In the genomic region with DNA sequence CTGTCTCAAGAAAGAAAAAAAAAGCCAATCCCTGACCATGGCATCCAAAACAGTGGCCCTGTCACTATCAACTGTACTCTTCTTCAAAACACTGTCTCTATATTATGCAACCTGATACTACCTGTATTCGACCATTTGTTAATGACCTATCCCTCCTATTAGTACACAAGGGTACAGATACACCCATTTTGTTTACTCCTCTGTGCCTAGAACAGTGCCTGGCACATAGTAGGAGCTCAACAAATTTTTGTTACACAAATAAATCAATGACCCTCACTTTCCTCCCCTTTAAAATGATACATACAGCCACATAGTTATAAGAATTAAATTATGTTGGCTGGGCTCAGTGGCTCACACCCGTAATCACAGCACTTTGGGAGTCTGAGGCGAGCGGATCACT, we compare ENCODE assay signal across 28 cellular contexts.
"Had no signal": no experiment of that assay in that cellular context is flagged by ENCODE, and none has a peak within 500 bp of the region (broad histone marks: within the 10 kb centered on the region; RNA-seq: fewer than 3 reads in every experiment).

No MANE protein-coding gene starts in this region.

- H3K9me3 Mint-ChIP-seq: stimulated activated naive CD8-positive, alpha-beta T cell treated with anti-CD3 and anti-CD28 coated beads, Interleukin-15, amount 100 ng/mL, for 72 hours; stimulated activated naive CD8-positive, alpha-beta T cell treated with anti-CD3 and anti-CD28 coated beads, Interleukin-15, Interleukin-2, amounts not matched to agents 100 ng/mL and 50 ng/mL, for 24 hours; type B pancreatic cell had no signal

- H3K27ac ChIP-seq: stomach, suprapubic skin, testis, thoracic aorta, thyroid gland, tibial artery, tibial nerve, transverse colon, upper lobe of left lung, upper lobe of right lung, uterus, vagina had no signal

- H3K9me3 ChIP-seq: stomach, suprapubic skin, testis, thoracic aorta, thyroid gland, tibial artery, tibial nerve, transverse colon, upper lobe of left lung, upper lobe of right lung, uterus, vagina had no signal

- H3K27ac Mint-ChIP-seq: stimulated activated memory B cell treated with anti-CD40 and anti-IgM and Interleukin-4, amounts not matched to agents 10 μg/mL and 1 μg/mL and 100 μg/mL, for 72 hours; stimulated activated naive B cell treated with anti-CD40 and anti-IgM and Interleukin-4, amounts not matched to agents 10 μg/mL and 1 μg/mL and 100 μg/mL, for 72 hours; stimulated activated naive CD8-positive, alpha-beta T cell treated with anti-CD3 and anti-CD28 coated beads, Interleukin-15, Interleukin-2, amounts not matched to agents 100 ng/mL and 50 ng/mL, for 24 hours; type B pancreatic cell had no signal

- H3K36me3 Mint-ChIP-seq: stimulated activated memory B cell treated with anti-CD40 and anti-IgM and Interleukin-4, amounts not matched to agents 10 μg/mL and 1 μg/mL and 100 μg/mL, for 72 hours; stimulated activated naive B cell treated with anti-CD40 and anti-IgM and Interleukin-4, amounts not matched to agents 10 μg/mL and 1 μg/mL and 100 μg/mL, for 72 hours; type B pancreatic cell had no signal

- ATAC-seq: stimulated activated memory B cell treated with anti-CD40 and anti-IgM and Interleukin-4, amounts not matched to agents 10 μg/mL and 1 μg/mL and 100 μg/mL, for 72 hours; stimulated activated naive B cell treated with anti-CD40 and anti-IgM and Interleukin-4, amounts not matched to agents 10 μg/mL and 1 μg/mL and 100 μg/mL, for 72 hours; stimulated activated naive CD8-positive, alpha-beta T cell treated with anti-CD3 and anti-CD28 coated beads, Interleukin-15, amount 100 ng/mL, for 72 hours; stimulated activated naive CD8-positive, alpha-beta T cell treated with anti-CD3 and anti-CD28 coated beads, Interleukin-15, Interleukin-2, amounts not matched to agents 100 U/mL and 50 U/mL, for 24 hours; upper lobe of right lung had no signal

- H3K4me1 Mint-ChIP-seq: stimulated activated naive CD8-positive, alpha-beta T cell treated with anti-CD3 and anti-CD28 coated beads, Interleukin-15, amount 100 ng/mL, for 72 hours had no signal

- H3K4me3 ChIP-seq: stomach, suprapubic skin, testis, thoracic aorta, thyroid gland, tibial artery, tibial nerve, transverse colon, upper lobe of left lung, upper lobe of right lung, uterus, vagina had no signal

- FAIRE-seq: urothelium cell line had no signal

- H3K36me3 ChIP-seq: stomach, suprapubic skin, thoracic aorta, thyroid gland, tibial artery, tibial nerve, transverse colon, upper lobe of left lung, upper lobe of right lung, uterus, vagina had no signal

- H3K4me3 Mint-ChIP-seq: stimulated activated memory B cell treated with anti-CD40 and anti-IgM and Interleukin-4, amounts not matched to agents 10 μg/mL and 1 μg/mL and 100 μg/mL, for 72 hours; stimulated activated naive B cell treated with anti-CD40 and anti-IgM and Interleukin-4, amounts not matched to agents 10 μg/mL and 1 μg/mL and 100 μg/mL, for 72 hours; stimulated activated naive CD8-positive, alpha-beta T cell treated with anti-CD3 and anti-CD28 coated beads, Interleukin-15, amount 100 ng/mL, for 72 hours; stimulated activated naive CD8-positive, alpha-beta T cell treated with anti-CD3 and anti-CD28 coated beads, Interleukin-15, Interleukin-2, amounts not matched to agents 100 ng/mL and 50 ng/mL, for 24 hours; type B pancreatic cell had no signal

- DNase-seq: stimulated activated CD4-positive, alpha-beta T cell treated with anti-CD3 and anti-CD28 coated beads, Interleukin-2, amount 100 ng/mL, for 48 hours; stimulated activated CD4-positive, alpha-beta T cell treated with anti-CD3 and anti-CD28 coated beads, Interleukin-4, amount 100 ng/mL, for 1 hour; stimulated activated CD4-positive, alpha-beta T cell treated with anti-CD3 and anti-CD28 coated beads, Interleukin-4, amount 100 ng/mL, for 24 hours; stimulated activated CD4-positive, alpha-beta T cell treated with anti-CD3 and anti-CD28 coated beads, Interleukin-4, amount 100 ng/mL, for 4 hours; stimulated activated CD8-positive, alpha-beta memory T cell treated with anti-CD3 and anti-CD28 coated beads, Interleukin-4, amount 100 ng/mL, for 48 hours; stimulated activated naive B cell treated with anti-CD40 and anti-IgM and Interleukin-4, amounts not matched to agents 10 μg/mL and 1 μg/mL and 100 μg/mL, for 72 hours; stimulated activated naive CD4-positive, alpha-beta T cell; stimulated activated naive CD4-positive, alpha-beta T cell treated with Interleukin-2 at 50 U/mL for 16 hours; stimulated activated naive CD8-positive, alpha-beta T cell treated with anti-CD3 and anti-CD28 coated beads, Interleukin-15, amount 100 ng/mL, for 72 hours; stimulated activated naive CD8-positive, alpha-beta T cell treated with anti-CD3 and anti-CD28 coated beads, Interleukin-15, Interleukin-2, amounts not matched to agents 100 U/mL and 50 U/mL, for 24 hours; stomach; substantia nigra; testis; thyroid gland; tibial artery; transverse colon; trophoblast cell; upper lobe of left lung; upper lobe of right lung; uterus had no signal

- H3K4me1 ChIP-seq: suprapubic skin, testis, thyroid gland, tibial artery, tibial nerve, transverse colon, upper lobe of left lung, upper lobe of right lung, uterus, vagina had no signal

- H3K27me3 ChIP-seq: stomach, suprapubic skin, testis, thyroid gland, tibial nerve, transverse colon, upper lobe of left lung, upper lobe of right lung, uterus, vagina had no signal
